29 cellular contexts compared by ENCODE assay signal in genomic region chr11:113270080-113270479, GRCh38.
"Had no signal": no experiment of that assay in that cellular context is flagged by ENCODE, and none has a peak within 500 bp of the region (broad histone marks: within the 10 kb centered on the region; RNA-seq: fewer than 3 reads in every experiment).

No MANE protein-coding gene starts in this region.

- H2AFZ ChIP-seq: neural progenitor cell, parathyroid adenoma had no signal

- H3K27me3 ChIP-seq: neural progenitor cell, right lobe of liver, suprapubic skin, tibial artery, uterus had no signal

- H3K79me2 ChIP-seq: parathyroid adenoma had no signal

- H3K4me2 ChIP-seq: neural progenitor cell, smooth muscle cell had no signal

- FAIRE-seq: keratinocyte had no signal

- H3K9me3 ChIP-seq: lower lobe of right lung, neutrophil, psoas muscle, right lobe of liver, suprapubic skin, thoracic aorta, tibial artery, uterus had no signal

- H3K4me3 ChIP-seq: lower lobe of right lung, neural progenitor cell, psoas muscle, right lobe of liver, smooth muscle cell, suprapubic skin, thoracic aorta, tibial artery, uterus had no signal

- H3K36me3 ChIP-seq: lower lobe of right lung, neural progenitor cell, neutrophil, right lobe of liver, suprapubic skin, thoracic aorta, tibial artery, uterus had no signal

- H3K9ac ChIP-seq: neural progenitor cell, parathyroid adenoma had no signal

- ATAC-seq: left cardiac atrium; left lobe of liver; lower lobe of right lung; natural killer cell; psoas muscle; right lobe of liver; stimulated activated naive B cell treated with anti-CD40 and anti-IgM and Interleukin-4, amounts not matched to agents 10 μg/mL and 1 μg/mL and 100 μg/mL, for 72 hours; stimulated activated naive CD8-positive, alpha-beta T cell treated with anti-CD3 and anti-CD28 coated beads, Interleukin-15, Interleukin-2, amounts not matched to agents 100 U/mL and 50 U/mL, for 24 hours had no signal

- H3K4me1 ChIP-seq: lower lobe of right lung, parathyroid adenoma, psoas muscle, right lobe of liver, suprapubic skin, tibial artery, uterus had no signal

- H3K27ac ChIP-seq: lower lobe of right lung, neural progenitor cell, neutrophil, parathyroid adenoma, psoas muscle, right lobe of liver, suprapubic skin, thoracic aorta, tibial artery, uterus had no signal

- DNase-seq: hippocampal formation; kidney glomerular epithelial cell; left cardiac atrium; lower lobe of right lung; mammary epithelial cell; mesenchymal stem cell; naive B cell; natural killer cell; nephron progenitor cell; occipital lobe; psoas muscle; right lobe of liver; stimulated activated CD4-positive, alpha-beta T cell treated with anti-CD3 and anti-CD28 coated beads, Interleukin-1b, Interleukin-23, amount 100 ng/mL, for 48 hours; stimulated activated CD4-positive, alpha-beta T cell treated with anti-CD3 and anti-CD28 coated beads, Interleukin-2, amount 100 ng/mL, for 48 hours; stimulated activated CD4-positive, alpha-beta T cell treated with anti-CD3 and anti-CD28 coated beads, Interleukin-4, amount 100 ng/mL, for 4 hours; stimulated activated CD8-positive, alpha-beta memory T cell treated with anti-CD3 and anti-CD28 coated beads, Interleukin-4, amount 100 ng/mL, for 48 hours; stimulated activated naive B cell treated with anti-CD40 and anti-IgM and Interleukin-4, amounts not matched to agents 10 μg/mL and 1 μg/mL and 100 μg/mL, for 72 hours; stimulated activated naive CD8-positive, alpha-beta T cell treated with anti-CD3 and anti-CD28 coated beads, Interleukin-15, Interleukin-2, amounts not matched to agents 100 U/mL and 50 U/mL, for 24 hours; tibial artery; trophoblast cell; uterus had no signal
